ENCODE assay signal across 11 cellular contexts in the genomic region with DNA sequence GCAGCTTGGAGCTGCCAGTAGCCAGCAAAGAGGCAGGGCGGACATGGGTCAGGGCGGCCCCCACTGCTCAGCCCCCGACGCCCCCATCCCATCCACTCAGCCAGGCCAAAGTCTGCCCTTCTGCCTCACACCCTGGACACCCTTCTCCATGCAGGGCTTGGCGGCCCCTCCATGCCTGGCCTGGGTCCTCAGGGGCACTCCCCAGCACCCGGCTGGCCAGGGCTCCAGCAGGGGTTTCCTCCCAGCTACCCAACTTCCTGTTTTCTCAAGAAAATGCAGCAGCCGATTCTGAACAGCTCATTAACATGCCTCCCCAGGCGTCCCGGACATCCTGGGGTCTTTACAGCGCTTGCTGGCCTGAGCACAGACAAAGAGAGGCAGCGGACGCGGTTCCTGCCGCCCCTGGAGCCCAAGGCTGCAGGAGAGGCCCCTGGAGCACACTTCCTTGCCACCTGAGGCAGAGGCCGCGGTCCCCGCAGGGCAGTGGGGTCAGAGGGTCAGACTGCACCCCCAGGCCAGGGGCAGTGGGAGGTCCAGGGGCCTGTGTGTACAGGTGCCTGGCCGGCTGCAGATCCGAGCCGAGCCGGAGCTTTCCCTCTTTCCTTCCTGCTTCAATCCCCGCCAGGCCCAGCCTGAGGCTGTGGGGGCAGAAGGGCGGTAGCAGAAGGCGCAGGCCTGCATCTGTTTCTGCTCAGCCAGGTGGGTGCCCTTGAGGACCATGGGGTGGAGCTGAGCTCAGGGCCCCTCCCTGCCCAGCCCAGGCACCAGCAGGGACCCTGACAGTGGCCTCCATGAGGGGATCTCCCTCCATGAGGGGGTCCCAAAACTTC. TPM values are rescaled to one million over a fixed set of nuclear protein-coding genes. Genes with fewer than 3 reads are reported as not detected.
A peak's percentile ranks its signal among the peaks of the same experiment; 100 is the strongest.
DNase-seq lines count a peak whose midpoint lies in the region; ATAC-seq, FAIRE-seq and TF ChIP-seq lines count a peak whose summit lies in the region.
"Had no signal": no experiment of that assay in that cellular context is flagged by ENCODE, and none has a peak within 500 bp of the region (broad histone marks: within the 10 kb centered on the region; RNA-seq: fewer than 3 reads in every experiment).

No MANE protein-coding gene starts in this region.

- H3K9ac ChIP-seq in HepG2 (ENCODE audit: insufficient read depth, low read depth, low read length): no peak overlapping the region

- FAIRE-seq in HepG2 (lab: Jason Lieb, UNC): no peak
- FAIRE-seq: pancreas had no signal

- H3K4me3 ChIP-seq in HEK293 (ENCODE audit: low read depth, low read length) (no peak overlapping the region), HepG2 (replicated peaks in 1 of 3; ENCODE audit: insufficient read depth in 1 of 3, low read depth in 2 of 3, low read length in 3 of 3) (no peak overlapping the region)
- H3K4me3 ChIP-seq: pancreas had no signal

- H3K27ac ChIP-seq in HEK293 (ENCODE audit: extremely low read depth, low read depth, low read length) (no peak overlapping the region), HepG2 (ENCODE audit: extremely low read length, insufficient read depth, low read length) (no peak overlapping the region)
- H3K27ac ChIP-seq: epithelial cell of prostate, pancreas had no signal

- BruUV-seq in HepG2 (replicated peaks; lab: Mats Ljungman, UMichigan): no TSS peak

- H3K4me1 ChIP-seq in HEK293 (ENCODE audit: control insufficient read depth, insufficient read depth, low read length) (no peaks in the 10 kb centered on the region), HepG2 (ENCODE audit: insufficient read depth, low read length) (0 out of 2 replicates have a peak, but pooled peaks cover 5% of the 10 kb centered on the region)

- TF ChIP-seq RAD21 in HepG2 (CRISPR knock-in tag; IDR thresholded peaks at IDR 0.05): no peak

- no peaks in the 10 kb centered on the region for H3K36me3 ChIP-seq in HEK293 (ENCODE audit: control insufficient read depth in 2 of 2, insufficient read depth in 1 of 2, low read length in 2 of 2)
- H3K36me3 ChIP-seq in HepG2 (replicated peaks in 1 of 2; ENCODE audit: control insufficient read depth in 1 of 2, insufficient read depth in 2 of 2, low read length in 2 of 2): no peaks in the 10 kb centered on the region
- H3K36me3 ChIP-seq: pancreas had no signal

- intact Hi-C loops in HepG2 (cut with micrococcal nuclease; ENCODE audit: unreplicated experiment): no loop called here

- in situ Hi-C loops in HepG2 (cut with HindIII; ENCODE audit: extremely low pct_ligation_motif_present, low pct_unique_long_range_greater_than_20kb) (no loop called here), ACHN (cut with HindIII; ENCODE audit: low pct_ligation_motif_present, low pct_unique_long_range_greater_than_20kb, low sequenced_read_pairs) (no loop called here)

- H3K9me3 ChIP-seq in HEK293 (ENCODE audit: control insufficient read depth, insufficient read depth, low read depth, low read length) (no peaks in the 10 kb centered on the region), HepG2 (ENCODE audit: low read length) (no peaks in the 10 kb centered on the region)
- H3K9me3 ChIP-seq: pancreas had no signal

- POLR2A ChIA-PET in HEK293 (lab: Yijun Ruan, JAX) (interaction anchor here (0.6 to 1.8 kb wide), 3 partner anchors 10 to 521 kb away, joined by 3 to 4 read pairs (median 4); a partner anchor contains a TSS), HepG2 (lab: Yijun Ruan, JAX) (no interaction called here)

- peaks cover 4% of the 10 kb centered on the region; the same call in 1 of the 2 replicates for H4K20me1 ChIP-seq in HepG2 (ENCODE audit: insufficient read depth, low read length)

- no peak for TF ChIP-seq EP300 in HepG2 (IDR thresholded peaks at IDR 0.05; ENCODE audit: low read depth in 2 of 2, low read length in 2 of 2)
- TF ChIP-seq EP300 in HepG2 (CRISPR knock-in tag; IDR thresholded peaks at IDR 0.05; ENCODE audit: borderline replicate concordance): no peak

- TF ChIP-seq POLR2A in HepG2 (IDR thresholded peaks at IDR 0.05; ENCODE audit: insufficient read depth in 1 of 2, low read depth in 2 of 2, low read length in 2 of 2): no peak

- CTCF ChIA-PET in HEK293 (lab: Yijun Ruan, JAX): interaction anchor here (1.4 kb wide), 1 partner anchor 19 kb away, joined by 5 read pairs; a partner anchor contains a TSS
- CTCF ChIA-PET in HepG2 (lab: Yijun Ruan, JAX; ENCODE audit: low intra/inter-chr PET ratio, low total read pairs): no interaction called here

- ATAC-seq in HepG2 (no peak), HG02678 (IDR thresholded peaks at IDR 0.05; ENCODE audit: unreplicated experiment) (no peak)
- ATAC-seq: pancreas had no signal

- 26% methylated on average over 9 of the region's 24 CpGs for WGBS in HepG2 (ENCODE audit: low lambda C conversion rate)

- no peak overlapping the region for H2AFZ ChIP-seq in HepG2 (ENCODE audit: low read length)

- no peak overlapping the region for H3K4me2 ChIP-seq in HepG2 (ENCODE audit: low read depth, low read length)

- peaks cover 13 to 46% of the 10 kb centered on the region in 2 experiments for H3K27me3 ChIP-seq in HepG2 (ENCODE audit: control insufficient read depth in 1 of 2, insufficient read depth in 2 of 2, low read length in 2 of 2)
- H3K27me3 ChIP-seq: pancreas had no signal

- TF ChIP-seq CTCF in HEK293 (tag by site-specific recombination; IDR thresholded peaks at IDR 0.05) (no peak), HepG2 (CRISPR knock-in tag; IDR thresholded peaks at IDR 0.05) (no peak)

- no peaks in the 10 kb centered on the region for H3K79me2 ChIP-seq in HepG2 (ENCODE audit: insufficient read depth, low read length)

- DNase-seq in Ammon's horn (ENCODE audit: low spot score) (peak; percentile 1), HepG2 (ENCODE audit: low spot score) (no peak), ACHN (no peak), A172 (ENCODE audit: low spot score) (no peak)
- DNase-seq in activated CD4-positive, CD25-positive, alpha-beta regulatory T cell treated with anti-CD3 and anti-CD28 coated beads, Interleukin-2, amount 50 U/mL, for 72 hours: peak; percentile 40
- DNase-seq in effector CD4-positive, alpha-beta T cell: no peak
- DNase-seq: DMS53 had no signal

TF ChIP-seq in HEK293, 187 proteins besides CTCF, POLR2A, EP300 and RAD21 (continues in another document):
- no peak for TF ChIP-seq ZFP37 (tag by site-specific recombination; IDR thresholded peaks at IDR 0.05)
- TF ChIP-seq ZIC2 (tag by site-specific recombination; IDR thresholded peaks at IDR 0.05): peak; percentile 79

TF ChIP-seq in HepG2, 621 proteins besides CTCF, POLR2A, EP300 and RAD21:
- TF ChIP-seq RXRB (CRISPR knock-in tag; IDR thresholded peaks at IDR 0.05; ENCODE audit: borderline replicate concordance) (no peak), HNRNPL (IDR thresholded peaks at IDR 0.05; ENCODE audit: low read depth, low read length) (0 out of 2 replicates have a peak, but pooled peaks have one; percentile 12)

RNA-seq across cellular contexts. Expression of a gene that starts 18.7 kb away (rescaled TPM):
- total RNA-seq in HepG2 (2016; rRNA removed; fragmentation: Illumina TruSeq; extraction: Trizol): 0.14 and 0.22 TPM in 2 replicates
- 0.26 and 0.30 TPM in 2 replicates for total RNA-seq in HepG2 (2016; cell fraction: cytosol; rRNA removed; fragmentation: Illumina TruSeq; extraction: Trizol; ENCODE audit: low read depth)
- 0.19 and 0.35 TPM in 2 replicates for total RNA-seq in HepG2 (2016; cell fraction: insoluble cytoplasmic fraction; rRNA removed; fragmentation: Illumina TruSeq; extraction: Trizol)
- total RNA-seq in HepG2 (2016; cell fraction: membrane; rRNA removed; fragmentation: Illumina TruSeq; extraction: Trizol): 0.21 and 0.25 TPM in 2 replicates
- total RNA-seq in HepG2 (2016; cell fraction: nucleus; rRNA removed; fragmentation: Illumina TruSeq; extraction: Trizol): 0.19 and 0.22 TPM in 2 replicates
- polyA plus RNA-seq in HepG2 (2011; rRNA removed): 0.46 and 0.73 TPM in 2 replicates
- 0.74 and 1.0 TPM in 2 replicates for polyA plus RNA-seq in HepG2 (2011; cell fraction: cytosol; rRNA removed)
- polyA plus RNA-seq in HepG2 (2011; cell fraction: nucleus; rRNA removed): 0.69 and 0.79 TPM in 2 replicates
- polyA plus RNA-seq in HepG2 (2012): 0.51 and 0.78 TPM in 2 replicates
- polyA plus RNA-seq in HepG2 (2016; cell fraction: cytosol; fragmentation: Illumina TruSeq; extraction: Trizol; ENCODE audit: low read depth): 0.21 and 0.42 TPM in 2 replicates
- 0.17 and 0.46 TPM in 2 replicates for polyA plus RNA-seq in HepG2 (2016; cell fraction: insoluble cytoplasmic fraction; fragmentation: Illumina TruSeq; extraction: Trizol; ENCODE audit: low read depth)
- 0.40 and 0.56 TPM in 2 replicates for polyA plus RNA-seq in HepG2 (2016; cell fraction: membrane; fragmentation: Illumina TruSeq; extraction: Trizol; ENCODE audit: low read depth)
- polyA plus RNA-seq in HepG2 (2016; cell fraction: nucleus; fragmentation: Illumina TruSeq; extraction: Trizol; ENCODE audit: insufficient read depth, low read depth): 0.36 and 0.52 TPM in 2 replicates
- polyA minus RNA-seq in HepG2 (2011; rRNA and poly(A)+ RNA removed; ENCODE audit: low replicate concordance): 1.0 and 2.0 TPM in 2 replicates
- 0.59 and 0.88 TPM in 2 replicates for polyA minus RNA-seq in HepG2 (2011; cell fraction: cytosol; rRNA and poly(A)+ RNA removed)
- 0.25 TPM in 1 of 2 replicates, not detected in the other for polyA minus RNA-seq in HepG2 (2011; cell fraction: nucleus; rRNA and poly(A)+ RNA removed)
- 0.40 and 0.43 TPM in 2 replicates for total RNA-seq in A172 (2014; rRNA removed; shearing (Covaris generic))

RNA-seq across cellular contexts. Expression of a gene that starts 43.2 kb away (rescaled TPM):
- total RNA-seq in HepG2 (2016; rRNA removed; fragmentation: Illumina TruSeq; extraction: Trizol): 7.0 and 14.2 TPM in 2 replicates
- 1.3 and 1.5 TPM in 2 replicates for total RNA-seq in HepG2 (2016; cell fraction: cytosol; rRNA removed; fragmentation: Illumina TruSeq; extraction: Trizol; ENCODE audit: low read depth)
- 6.7 and 14.2 TPM in 2 replicates for total RNA-seq in HepG2 (2016; cell fraction: insoluble cytoplasmic fraction; rRNA removed; fragmentation: Illumina TruSeq; extraction: Trizol)
- 5.1 and 6.1 TPM in 2 replicates for total RNA-seq in HepG2 (2016; cell fraction: membrane; rRNA removed; fragmentation: Illumina TruSeq; extraction: Trizol)
- 10.4 and 11.5 TPM in 2 replicates for total RNA-seq in HepG2 (2016; cell fraction: nucleus; rRNA removed; fragmentation: Illumina TruSeq; extraction: Trizol)
- 11.1 and 16.4 TPM in 2 replicates for polyA plus RNA-seq in HepG2 (2011; rRNA removed)
- 14.3 and 20.7 TPM in 2 replicates for polyA plus RNA-seq in HepG2 (2011; cell fraction: cytosol; rRNA removed)
- polyA plus RNA-seq in HepG2 (2011; cell fraction: nucleus; rRNA removed): 17.2 and 18.2 TPM in 2 replicates
- 6.6 and 10.2 TPM in 2 replicates for polyA plus RNA-seq in HepG2 (2012)
- polyA plus RNA-seq in HepG2 (2016; cell fraction: cytosol; fragmentation: Illumina TruSeq; extraction: Trizol; ENCODE audit: low read depth): 1.1 and 1.2 TPM in 2 replicates
- polyA plus RNA-seq in HepG2 (2016; cell fraction: insoluble cytoplasmic fraction; fragmentation: Illumina TruSeq; extraction: Trizol; ENCODE audit: low read depth): 7.9 and 8.2 TPM in 2 replicates
- polyA plus RNA-seq in HepG2 (2016; cell fraction: membrane; fragmentation: Illumina TruSeq; extraction: Trizol; ENCODE audit: low read depth): 3.0 and 3.1 TPM in 2 replicates
- polyA plus RNA-seq in HepG2 (2016; cell fraction: nucleus; fragmentation: Illumina TruSeq; extraction: Trizol; ENCODE audit: insufficient read depth, low read depth): 20.6 and 20.8 TPM in 2 replicates
- 13.4 and 50.2 TPM in 2 replicates for polyA minus RNA-seq in HepG2 (2011; rRNA and poly(A)+ RNA removed; ENCODE audit: low replicate concordance)
- polyA minus RNA-seq in HepG2 (2011; cell fraction: cytosol; rRNA and poly(A)+ RNA removed): 29.6 and 30.9 TPM in 2 replicates
- 6.3 and 7.8 TPM in 2 replicates for polyA minus RNA-seq in HepG2 (2011; cell fraction: nucleus; rRNA and poly(A)+ RNA removed)
- total RNA-seq in A172 (2014; rRNA removed; shearing (Covaris generic)): 79.6 and 94.5 TPM in 2 replicates

Comparison
In these comparisons a context has a peak if more than half of its experiments do, and no peak if none do; other contexts are left out.
1. DNase-seq: peak in Ammon's horn (single experiment) and activated CD4-positive, CD25-positive, alpha-beta regulatory T cell treated with anti-CD3 and anti-CD28 coated beads, Interleukin-2, amount 50 U/mL, for 72 hours (single experiment); none in HepG2 (single experiment), ACHN (single experiment), A172 (single experiment) and effector CD4-positive, alpha-beta T cell (single experiment).